ENCODE assay signal across 1 cellular context in the genomic region with DNA sequence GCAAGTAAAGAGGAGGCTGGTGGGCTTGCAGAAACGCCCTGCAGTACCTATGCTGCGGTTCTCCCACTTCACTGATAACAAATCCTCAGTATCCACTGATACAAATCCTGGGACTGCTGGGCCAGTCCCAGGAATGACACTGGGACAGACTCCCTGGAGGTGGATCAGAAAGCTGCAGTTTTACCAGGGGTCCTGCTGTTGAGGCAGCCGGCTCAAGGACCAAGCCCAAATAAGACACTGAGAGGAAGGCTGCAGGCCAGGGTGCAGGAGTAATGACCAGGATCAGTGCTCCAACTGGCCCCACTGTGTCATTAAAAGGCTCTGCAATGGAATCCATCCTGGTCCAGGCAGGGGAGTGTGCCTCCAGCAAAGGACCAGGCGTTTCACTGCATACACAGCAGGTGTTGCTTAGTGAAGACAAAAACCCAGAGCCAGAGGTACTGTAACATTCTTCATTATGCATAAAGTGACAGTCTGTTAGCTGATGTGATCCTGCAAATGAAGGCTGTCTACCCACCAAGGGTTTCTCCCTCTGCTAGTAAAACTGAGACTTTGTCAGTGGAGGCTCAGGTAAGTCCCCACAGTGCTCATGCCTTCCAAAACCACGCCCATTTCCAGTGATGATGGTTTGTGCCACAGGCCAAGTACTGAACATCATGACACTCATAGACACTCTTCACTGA.
TF ChIP-seq lines count a peak whose summit lies in the region.

No MANE protein-coding gene starts in this region.

TF ChIP-seq in A549, 52 proteins besides CTCF, POLR2A, EP300 and RAD21 (continued from another document):
- TF ChIP-seq HEYL (CRISPR knock-in tag; IDR thresholded peaks at IDR 0.05): no peak
- TF ChIP-seq, protein P1, sequence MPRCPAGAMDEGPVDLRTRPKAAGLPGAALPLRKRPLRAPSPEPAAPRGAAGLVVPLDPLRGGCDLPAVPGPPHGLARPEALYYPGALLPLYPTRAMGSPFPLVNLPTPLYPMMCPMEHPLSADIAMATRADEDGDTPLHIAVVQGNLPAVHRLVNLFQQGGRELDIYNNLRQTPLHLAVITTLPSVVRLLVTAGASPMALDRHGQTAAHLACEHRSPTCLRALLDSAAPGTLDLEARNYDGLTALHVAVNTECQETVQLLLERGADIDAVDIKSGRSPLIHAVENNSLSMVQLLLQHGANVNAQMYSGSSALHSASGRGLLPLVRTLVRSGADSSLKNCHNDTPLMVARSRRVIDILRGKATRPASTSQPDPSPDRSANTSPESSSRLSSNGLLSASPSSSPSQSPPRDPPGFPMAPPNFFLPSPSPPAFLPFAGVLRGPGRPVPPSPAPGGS (IDR thresholded peaks at IDR 0.05): no peak
- TF ChIP-seq, protein P2, sequence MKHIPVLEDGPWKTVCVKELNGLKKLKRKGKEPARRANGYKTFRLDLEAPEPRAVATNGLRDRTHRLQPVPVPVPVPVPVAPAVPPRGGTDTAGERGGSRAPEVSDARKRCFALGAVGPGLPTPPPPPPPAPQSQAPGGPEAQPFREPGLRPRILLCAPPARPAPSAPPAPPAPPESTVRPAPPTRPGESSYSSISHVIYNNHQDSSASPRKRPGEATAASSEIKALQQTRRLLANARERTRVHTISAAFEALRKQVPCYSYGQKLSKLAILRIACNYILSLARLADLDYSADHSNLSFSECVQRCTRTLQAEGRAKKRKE (CRISPR knock-in tag; IDR thresholded peaks at IDR 0.05; ENCODE audit: low read depth): no peak
- no peak for TF ChIP-seq SMC3 (IDR thresholded peaks at IDR 0.05)
- TF ChIP-seq, protein P3, sequence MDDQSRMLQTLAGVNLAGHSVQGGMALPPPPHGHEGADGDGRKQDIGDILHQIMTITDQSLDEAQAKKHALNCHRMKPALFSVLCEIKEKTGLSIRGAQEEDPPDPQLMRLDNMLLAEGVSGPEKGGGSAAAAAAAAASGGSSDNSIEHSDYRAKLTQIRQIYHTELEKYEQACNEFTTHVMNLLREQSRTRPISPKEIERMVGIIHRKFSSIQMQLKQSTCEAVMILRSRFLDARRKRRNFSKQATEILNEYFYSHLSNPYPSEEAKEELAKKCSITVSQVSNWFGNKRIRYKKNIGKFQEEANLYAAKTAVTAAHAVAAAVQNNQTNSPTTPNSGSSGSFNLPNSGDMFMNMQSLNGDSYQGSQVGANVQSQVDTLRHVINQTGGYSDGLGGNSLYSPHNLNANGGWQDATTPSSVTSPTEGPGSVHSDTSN (IDR thresholded peaks at IDR 0.05): no peak
- TF ChIP-seq, protein P4, sequence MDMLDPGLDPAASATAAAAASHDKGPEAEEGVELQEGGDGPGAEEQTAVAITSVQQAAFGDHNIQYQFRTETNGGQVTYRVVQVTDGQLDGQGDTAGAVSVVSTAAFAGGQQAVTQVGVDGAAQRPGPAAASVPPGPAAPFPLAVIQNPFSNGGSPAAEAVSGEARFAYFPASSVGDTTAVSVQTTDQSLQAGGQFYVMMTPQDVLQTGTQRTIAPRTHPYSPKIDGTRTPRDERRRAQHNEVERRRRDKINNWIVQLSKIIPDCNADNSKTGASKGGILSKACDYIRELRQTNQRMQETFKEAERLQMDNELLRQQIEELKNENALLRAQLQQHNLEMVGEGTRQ (IDR thresholded peaks at IDR 0.05): no peak
- no peak for TF ChIP-seq HOXB5 (CRISPR knock-in tag; IDR thresholded peaks at IDR 0.05)
- TF ChIP-seq CBX2 (IDR thresholded peaks at IDR 0.05; ENCODE audit: borderline replicate concordance, low read depth): no peak
- TF ChIP-seq HDAC2 (IDR thresholded peaks at IDR 0.05): no peak
- TF ChIP-seq HOXA7 (CRISPR knock-in tag; IDR thresholded peaks at IDR 0.05): no peak
